Comparison of ENCODE assay signal across 17 cellular contexts in the genomic region with DNA sequence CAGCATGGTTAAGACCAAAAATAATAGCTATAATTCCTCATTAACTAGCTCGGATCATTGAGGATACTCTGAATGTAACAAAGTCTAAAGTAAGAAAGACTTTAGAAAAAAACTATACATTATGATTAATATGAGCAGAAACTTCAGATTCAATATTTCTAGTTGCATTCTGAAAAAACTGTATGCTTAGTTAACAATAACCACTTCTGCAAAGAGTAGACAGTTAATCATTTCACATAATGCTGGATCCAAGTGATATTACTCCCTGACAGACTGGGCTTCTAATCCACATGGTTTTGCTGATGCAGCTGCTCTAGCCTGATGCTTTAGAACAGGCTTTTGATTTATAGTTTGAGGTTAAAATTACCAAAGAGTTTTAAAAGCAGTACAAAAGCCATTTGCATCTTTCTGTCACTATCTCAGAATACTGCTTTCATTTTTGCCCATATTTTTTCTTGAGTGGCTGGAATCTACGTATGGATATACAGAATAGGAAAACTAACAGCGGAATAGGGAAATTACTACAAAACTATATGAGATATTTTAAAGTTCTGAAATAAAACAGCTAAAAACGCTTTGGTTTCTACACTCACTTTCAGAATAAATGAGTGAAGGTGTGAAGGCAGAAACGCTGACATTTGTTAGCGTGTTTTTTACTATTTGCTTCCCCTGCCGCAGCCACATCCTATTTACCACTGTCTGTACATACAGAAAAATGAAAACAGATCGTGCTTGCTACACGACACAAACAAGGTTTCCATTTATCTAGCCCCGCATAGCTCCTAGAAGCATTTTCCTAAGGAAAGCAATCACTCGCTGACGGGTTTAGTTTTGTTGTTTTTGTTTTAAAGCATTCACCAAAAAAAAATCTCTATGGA.
A peak's percentile ranks its signal among the peaks of the same experiment; 100 is the strongest.
DNase-seq lines count a peak whose midpoint lies in the region; TF ChIP-seq lines count a peak whose summit lies in the region.
"Had no signal": no experiment of that assay in that cellular context is flagged by ENCODE, and none has a peak within 500 bp of the region (broad histone marks: within the 10 kb centered on the region; RNA-seq: fewer than 3 reads in every experiment).

No MANE protein-coding gene starts in this region.

- peak overlapping the region; percentile 43 for H3K4me3 Mint-ChIP-seq in activated CD4-positive, alpha-beta memory T cell treated with anti-CD3 and anti-CD28 coated beads, Interleukin-2, amount 10 ng/mL, durations not matched to agents 7 days and 5 days
- no peak overlapping the region for H3K4me3 Mint-ChIP-seq in activated CD4-positive, alpha-beta memory T cell treated with anti-CD3 and anti-CD28 coated beads for 36 hours
- H3K4me3 Mint-ChIP-seq: endodermal cell had no signal

- no peaks in the 10 kb centered on the region for H3K79me2 ChIP-seq in fibroblast of lung (ENCODE audit: control insufficient read depth, insufficient read depth, low read length)

- CTCF ChIA-PET in activated CD4-positive, alpha-beta memory T cell treated with anti-CD3 and anti-CD28 coated beads, Interleukin-2, amount 10 ng/mL, durations not matched to agents 7 days and 5 days (lab: Charles Lee): interaction anchor here (1.6 to 2.1 kb wide), 2 partner anchors 11 to 257 kb away, joined by 3 to 6 read pairs; no protein-coding TSS in a partner anchor
- CTCF ChIA-PET in activated CD4-positive, alpha-beta memory T cell treated with anti-CD3 and anti-CD28 coated beads for 36 hours (lab: Charles Lee): no interaction called here

- H3K36me3 Mint-ChIP-seq in activated CD4-positive, alpha-beta memory T cell treated with anti-CD3 and anti-CD28 coated beads, Interleukin-2, amount 10 ng/mL, durations not matched to agents 7 days and 5 days (ENCODE audit: low read depth): no peaks in the 10 kb centered on the region
- no peaks in the 10 kb centered on the region for H3K36me3 Mint-ChIP-seq in activated CD4-positive, alpha-beta memory T cell treated with anti-CD3 and anti-CD28 coated beads for 36 hours

- POLR2A ChIA-PET in activated CD4-positive, alpha-beta memory T cell treated with anti-CD3 and anti-CD28 coated beads, Interleukin-2, amount 10 ng/mL, durations not matched to agents 7 days and 5 days (lab: Charles Lee): interaction anchor here (1.3 kb wide), 1 partner anchor 18 kb away, joined by 3 read pairs; no protein-coding TSS in a partner anchor
- POLR2A ChIA-PET in activated CD4-positive, alpha-beta memory T cell treated with anti-CD3 and anti-CD28 coated beads for 36 hours (lab: Charles Lee): no interaction called here

- H3K9me3 Mint-ChIP-seq in activated CD4-positive, alpha-beta memory T cell treated with anti-CD3 and anti-CD28 coated beads, Interleukin-2, amount 10 ng/mL, durations not matched to agents 7 days and 5 days: no peaks in the 10 kb centered on the region
- H3K9me3 Mint-ChIP-seq in activated CD4-positive, alpha-beta memory T cell treated with anti-CD3 and anti-CD28 coated beads for 36 hours: no peaks in the 10 kb centered on the region
- H3K9me3 Mint-ChIP-seq: endodermal cell had no signal

- H3K36me3 ChIP-seq in SK-N-MC (ENCODE audit: insufficient read depth, low read length) (peaks cover 6% of the 10 kb centered on the region; the same call in 1 of the 2 replicates), fibroblast of lung (ENCODE audit: control insufficient read depth, insufficient read depth, low read length) (no peaks in the 10 kb centered on the region), stomach smooth muscle (ENCODE audit: control insufficient read depth in 2 of 2, insufficient read depth in 2 of 2, low read length in 2 of 2) (no peaks in the 10 kb centered on the region)
- H3K36me3 ChIP-seq: ascending aorta, upper lobe of right lung had no signal

- no peaks in the 10 kb centered on the region for H4K20me1 ChIP-seq in fibroblast of lung (ENCODE audit: control insufficient read depth, extremely low read depth, insufficient read depth, low read length)

- peaks cover 26% of the 10 kb centered on the region for H3K27me3 Mint-ChIP-seq in activated CD4-positive, alpha-beta memory T cell treated with anti-CD3 and anti-CD28 coated beads, Interleukin-2, amount 10 ng/mL, durations not matched to agents 7 days and 5 days
- H3K27me3 Mint-ChIP-seq in activated CD4-positive, alpha-beta memory T cell treated with anti-CD3 and anti-CD28 coated beads for 36 hours: peaks cover 32% of the 10 kb centered on the region

- no peak overlapping the region for H3K27ac Mint-ChIP-seq in activated CD4-positive, alpha-beta memory T cell treated with anti-CD3 and anti-CD28 coated beads, Interleukin-2, amount 10 ng/mL, durations not matched to agents 7 days and 5 days
- no peak overlapping the region for H3K27ac Mint-ChIP-seq in activated CD4-positive, alpha-beta memory T cell treated with anti-CD3 and anti-CD28 coated beads for 36 hours
- H3K27ac Mint-ChIP-seq: endodermal cell had no signal

- peaks cover 5% of the 10 kb centered on the region for H3K4me1 Mint-ChIP-seq in activated CD4-positive, alpha-beta memory T cell treated with anti-CD3 and anti-CD28 coated beads, Interleukin-2, amount 10 ng/mL, durations not matched to agents 7 days and 5 days
- peaks cover 8% of the 10 kb centered on the region for H3K4me1 Mint-ChIP-seq in activated CD4-positive, alpha-beta memory T cell treated with anti-CD3 and anti-CD28 coated beads for 36 hours (ENCODE audit: low read depth)

- H3K27me3 ChIP-seq in fibroblast of lung (ENCODE audit: control insufficient read depth, insufficient read depth, low read length): no peaks in the 10 kb centered on the region
- H3K27me3 ChIP-seq in stomach smooth muscle (ENCODE audit: control insufficient read depth in 1 of 2, insufficient read depth in 2 of 2, low read length in 2 of 2): no peaks in the 10 kb centered on the region
- H3K27me3 ChIP-seq: ascending aorta, upper lobe of right lung had no signal

- H3K27ac ChIP-seq in SK-N-MC (peak overlapping the region; percentile 100), fibroblast of lung (ENCODE audit: insufficient read depth, low read length) (no peak overlapping the region), stomach smooth muscle (ENCODE audit: low read length) (peak overlapping the region; percentile 42)
- H3K27ac ChIP-seq: ascending aorta, upper lobe of right lung had no signal

- intact Hi-C loops in activated CD4-positive, alpha-beta memory T cell treated with anti-CD3 and anti-CD28 coated beads for 36 hours (cut with micrococcal nuclease): no loop called here

- H3K9me3 ChIP-seq in SK-N-MC (ENCODE audit: low read depth, low read length) (peaks cover 5% of the 10 kb centered on the region; the same call in 1 of the 2 replicates), fibroblast of lung (ENCODE audit: control insufficient read depth, insufficient read depth, low read depth, low read length) (no peaks in the 10 kb centered on the region), stomach smooth muscle (ENCODE audit: control insufficient read depth in 2 of 2, low read length in 2 of 2) (no peaks in the 10 kb centered on the region)
- H3K9me3 ChIP-seq: ascending aorta, upper lobe of right lung had no signal

- H3K9ac ChIP-seq in SK-N-MC (ENCODE audit: insufficient read length): peak overlapping the region; percentile 91
- H3K9ac ChIP-seq in fibroblast of lung (ENCODE audit: insufficient read depth, low read length): no peak overlapping the region
- peak overlapping the region in 1 of 2 donors; percentile 13 for H3K9ac ChIP-seq in stomach smooth muscle (ENCODE audit: low read length in 2 of 2)

- DNase-seq in activated CD4-positive, alpha-beta memory T cell treated with anti-CD3 and anti-CD28 coated beads, Interleukin-2, amount 10 ng/mL, durations not matched to agents 7 days and 5 days: peak; percentile 20
- no peak for DNase-seq in activated CD4-positive, alpha-beta memory T cell treated with anti-CD3 and anti-CD28 coated beads for 36 hours
- DNase-seq in SK-N-MC (ENCODE audit: low read depth, low spot score) (peak; percentile 98), fibroblast of lung (ENCODE audit: low read depth in 2 of 2) (peak in 1 of 2 donors; percentile 33), NCI-H1436 treated with DMSO at 0.1 percent for 48 hours (lab: John Stamatoyannopoulos, UW) (no peak), EL (no peak), NCI-H1048 (lab: John Stamatoyannopoulos, UW) (no peak)
- DNase-seq: activated CD4-positive, alpha-beta T cell treated with anti-CD3 and anti-CD28 coated beads, Interleukin-2, amount 50 U/mL, for 48 hours; DMS79 treated with DMSO at 0.1 percent for 48 hours; endodermal cell; left ventricle myocardium superior; NCI-H2081; PC-3; upper lobe of right lung had no signal

- H2AFZ ChIP-seq in fibroblast of lung (ENCODE audit: low read length): peak overlapping the region; percentile 64

- TF ChIP-seq CTCF in fibroblast of lung (conservative IDR thresholded peaks at IDR 0.05 in 1 of 2, IDR thresholded peaks at IDR 0.05 in 1 of 2; ENCODE audit: low read depth in 1 of 2, low read length in 2 of 2): no peak

- H3K4me2 ChIP-seq in fibroblast of lung (ENCODE audit: extremely low read depth, insufficient read depth, low read length): peak overlapping the region; percentile 73

- H3K4me1 ChIP-seq in fibroblast of lung (ENCODE audit: control insufficient read depth, extremely low read depth, insufficient read depth, low read length) (no peaks in the 10 kb centered on the region), stomach smooth muscle (ENCODE audit: control insufficient read depth, insufficient read depth, low read length) (peaks cover 16% of the 10 kb centered on the region)
- H3K4me1 ChIP-seq: ascending aorta, upper lobe of right lung had no signal

- peak overlapping the region; percentile 76 for H3K4me3 ChIP-seq in SK-N-MC
- peak overlapping the region; percentile 19 to 52 (median 28) for H3K4me3 ChIP-seq in fibroblast of lung (replicated peaks in 1 of 4; ENCODE audit: control extremely low read depth in 1 of 4, insufficient read depth in 1 of 4, low read depth in 3 of 4, low read length in 4 of 4)
- H3K4me3 ChIP-seq in stomach smooth muscle (ENCODE audit: low read length in 2 of 2): peak overlapping the region in 1 of 2 donors; percentile 50
- H3K4me3 ChIP-seq: ascending aorta, GM12878, upper lobe of right lung had no signal

Comparison
In these comparisons a context has a peak if more than half of its experiments do, and no peak if none do; other contexts are left out.
1. DNase-seq: peak in activated CD4-positive, alpha-beta memory T cell treated with anti-CD3 and anti-CD28 coated beads, Interleukin-2, amount 10 ng/mL, durations not matched to agents 7 days and 5 days (single experiment) and SK-N-MC (single experiment); none in activated CD4-positive, alpha-beta memory T cell treated with anti-CD3 and anti-CD28 coated beads for 36 hours (single experiment), NCI-H1436 treated with DMSO at 0.1 percent for 48 hours (single experiment), EL (single experiment) and NCI-H1048 (single experiment).